8 cellular contexts compared by ENCODE assay signal in the genomic region with DNA sequence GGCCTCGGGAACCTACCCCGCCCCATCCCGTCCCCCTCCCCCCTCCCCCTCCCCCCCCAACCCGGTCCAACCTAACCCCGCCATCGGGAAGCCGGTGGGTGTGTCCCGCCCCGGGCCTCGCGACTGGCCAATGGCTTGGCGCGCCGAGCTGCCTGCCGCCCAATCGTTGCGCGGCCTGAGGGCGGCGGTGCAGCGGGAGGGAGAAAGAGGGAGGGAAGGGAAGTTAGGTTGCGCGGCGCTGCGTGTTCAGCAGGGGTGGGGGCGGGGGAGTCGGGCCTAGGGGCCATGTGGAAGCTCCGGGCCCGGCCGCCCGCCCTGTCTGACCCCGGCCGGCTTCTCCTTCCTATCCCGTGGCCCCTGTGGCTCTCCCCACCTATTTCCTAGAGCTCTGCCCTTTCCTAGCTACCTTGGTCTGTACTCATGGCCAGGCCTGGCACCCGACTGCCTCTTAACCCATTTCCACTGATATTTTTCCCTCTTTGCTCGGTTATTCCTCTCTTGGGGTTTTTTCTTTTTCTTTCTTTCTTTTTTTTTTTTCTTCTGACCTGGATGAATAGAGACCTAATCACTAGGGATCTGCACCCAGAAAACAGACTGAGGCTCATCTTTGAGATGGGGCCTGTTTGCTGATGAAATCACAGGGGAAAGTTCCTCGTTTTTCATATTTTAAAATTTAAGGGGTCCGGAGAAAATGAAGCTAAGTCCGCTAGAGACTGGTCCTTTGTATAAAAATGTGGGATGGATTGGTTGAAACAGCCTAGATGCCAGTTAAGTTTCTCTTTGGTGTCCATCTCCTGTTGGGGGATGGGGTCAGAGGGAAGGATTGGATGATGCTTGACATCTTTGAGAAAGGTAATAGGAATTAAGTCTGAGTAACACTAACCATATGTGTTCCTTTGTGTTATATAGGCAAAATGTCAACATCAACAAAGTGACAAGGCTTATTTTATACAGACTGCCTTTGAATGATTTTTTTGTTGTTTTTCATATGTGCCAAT. TPM values are rescaled to one million over a fixed set of nuclear protein-coding genes. Genes with fewer than 3 reads are reported as not detected.
DNase-seq lines count a peak whose midpoint lies in the region; ATAC-seq lines count a peak whose summit lies in the region.

No MANE protein-coding gene starts in this region.

- peak; percentile 34 for ATAC-seq in GM19455 (IDR thresholded peaks at IDR 0.05; ENCODE audit: unreplicated experiment)
- peak; percentile 43 for ATAC-seq in effector memory CD8-positive, alpha-beta T cell (replicated peaks)

- no peak overlapping the region for H3K23ac ChIP-seq in mesenchymal stem cell (ENCODE audit: low read length in 2 of 2)

- no peak overlapping the region for H2BK12ac ChIP-seq in mesenchymal stem cell (ENCODE audit: low read length in 2 of 2)

- H3K4me3 Mint-ChIP-seq in effector memory CD8-positive, alpha-beta T cell: peak overlapping the region; percentile 84 to 87

- peak overlapping the region; percentile 68 to 90 for H3K27ac Mint-ChIP-seq in effector memory CD8-positive, alpha-beta T cell

- H3K18ac ChIP-seq in mesenchymal stem cell (ENCODE audit: low read depth in 1 of 2, low read length in 2 of 2): peak overlapping the region in 1 of 2 experiments; percentile 96

- no peaks in the 10 kb centered on the region for H3K27me3 Mint-ChIP-seq in effector memory CD8-positive, alpha-beta T cell

- DNase-seq in CD1c-positive myeloid dendritic cell (ENCODE audit: extremely low spot score): peak; percentile 95
- DNase-seq in HT-29 (ENCODE audit: low spot score): peak; percentile 95
- DNase-seq in NOMO-1 (lab: John Stamatoyannopoulos, UW; ENCODE audit: unreplicated experiment in 2 of 2): peak; percentile 91 to 95
- peak; percentile 69 to 93 (median 88) for DNase-seq in activated CD8-positive, alpha-beta memory T cell treated with anti-CD3 and anti-CD28 coated beads for 48 hours (ENCODE audit: low read depth in 2 of 3, low spot score in 2 of 3)
- DNase-seq in effector memory CD8-positive, alpha-beta T cell: peak; percentile 76 to 81 (median 78)
- peak; percentile 97 for DNase-seq in mesenchymal stem cell
- DNase-seq in stimulated activated CD8-positive, alpha-beta memory T cell treated with anti-CD3 and anti-CD28 coated beads, Interleukin-12 subunit alpha, Interleukin-12 subunit beta, amount 100 ng/mL, for 1 hour (ENCODE audit: low read depth): peak; percentile 82

- H3K4me1 Mint-ChIP-seq in effector memory CD8-positive, alpha-beta T cell (ENCODE audit: low read depth in 2 of 2): peaks cover 34 to 63% of the 10 kb centered on the region in 2 donors

- no peaks in the 10 kb centered on the region for H3K9me3 Mint-ChIP-seq in effector memory CD8-positive, alpha-beta T cell

- peaks cover 62% of the 10 kb centered on the region for H3K36me3 Mint-ChIP-seq in effector memory CD8-positive, alpha-beta T cell (ENCODE audit: insufficient read depth)

- H2BK15ac ChIP-seq in mesenchymal stem cell (ENCODE audit: low read depth, poor library complexity, severe bottlenecking): peak overlapping the region; percentile 93

- H3K4ac ChIP-seq in mesenchymal stem cell (ENCODE audit: low read depth in 1 of 2, low read length in 2 of 2): peak overlapping the region in 1 of 2 experiments; percentile 92

- under 1% methylated on average over 32 of the region's 39 CpGs for WGBS in mesenchymal stem cell

- no peak overlapping the region for H2BK120ac ChIP-seq in mesenchymal stem cell (ENCODE audit: low read depth, low read length)

- no peak overlapping the region for H4K91ac ChIP-seq in mesenchymal stem cell (ENCODE audit: low read length)

- H4K8ac ChIP-seq in mesenchymal stem cell (ENCODE audit: low read length): no peak overlapping the region

- H3K36me3 ChIP-seq in mesenchymal stem cell (ENCODE audit: control insufficient read depth in 1 of 2, insufficient read depth in 2 of 2, low read depth in 1 of 2, low read length in 2 of 2): peaks cover 3 to 46% of the 10 kb centered on the region in 2 experiments

- peak overlapping the region; percentile 69 for H3K27ac ChIP-seq in mesenchymal stem cell (ENCODE audit: low read length, poor library complexity, severe bottlenecking)

- no peak overlapping the region for H2BK5ac ChIP-seq in mesenchymal stem cell (ENCODE audit: low read depth, low read length, poor library complexity, severe bottlenecking)

- no peak overlapping the region for H2AFZ ChIP-seq in mesenchymal stem cell (ENCODE audit: low read depth, low read length)

- peak overlapping the region; percentile 88 to 95 for H3K4me3 ChIP-seq in mesenchymal stem cell (ENCODE audit: insufficient read depth in 1 of 2, low read depth in 1 of 2, low read length in 2 of 2)

- H3K14ac ChIP-seq in mesenchymal stem cell (ENCODE audit: low read length in 2 of 2): peak overlapping the region in 1 of 2 experiments; percentile 93

- no peaks in the 10 kb centered on the region for H3K27me3 ChIP-seq in mesenchymal stem cell (ENCODE audit: control insufficient read depth in 1 of 2, insufficient read depth in 1 of 2, low read length in 2 of 2)

- H3K79me1 ChIP-seq in mesenchymal stem cell (replicated peaks; ENCODE audit: low read length, poor library complexity, severe bottlenecking): peaks cover 9% of the 10 kb centered on the region

- peak overlapping the region; percentile 56 for H3K4me2 ChIP-seq in mesenchymal stem cell (ENCODE audit: low read length, poor library complexity, severe bottlenecking)

- H3K9me3 ChIP-seq in mesenchymal stem cell (ENCODE audit: control insufficient read depth, low read length): no peaks in the 10 kb centered on the region

- H3K4me1 ChIP-seq in mesenchymal stem cell (ENCODE audit: control insufficient read depth, insufficient read depth, low read depth, low read length): peaks cover 5% of the 10 kb centered on the region

- H2AK5ac ChIP-seq in mesenchymal stem cell (ENCODE audit: low read length, severe bottlenecking): no peak overlapping the region

- peak overlapping the region; percentile 95 for H3K9ac ChIP-seq in mesenchymal stem cell (ENCODE audit: low read length)

RNA-seq across cellular contexts. Expression of a gene that starts 1.1 kb away (rescaled TPM):
- 219 and 232 TPM in 2 replicates for total RNA-seq in HT-29 (2014; rRNA removed; shearing (Covaris generic))
- 228 TPM for polyA plus RNA-seq in mesenchymal stem cell (2013, experiment 1 of 2)
- polyA plus RNA-seq in mesenchymal stem cell (2013, experiment 2 of 2): 191 TPM

RNA-seq across cellular contexts. Expression of a gene that starts 43.1 kb away (rescaled TPM):
- 0.18 and 0.20 TPM in 2 replicates for total RNA-seq in HT-29 (2014; rRNA removed; shearing (Covaris generic))
- 11.9 TPM for polyA plus RNA-seq in mesenchymal stem cell (2013, experiment 1 of 2)
- polyA plus RNA-seq in mesenchymal stem cell (2013, experiment 2 of 2): 11.7 TPM

Comparison
In these comparisons a context has a peak if more than half of its experiments do, and no peak if none do; other contexts are left out.
1. Peak in every context shown above with its lines: DNase-seq, ATAC-seq, H3K4me3 ChIP-seq and H3K27ac ChIP-seq.